29 cellular contexts compared by ENCODE assay signal in genomic region chr2:173830169-173830568, GRCh38.
A peak's percentile ranks its signal among the peaks of the same experiment; 100 is the strongest.
DNase-seq lines count a peak whose midpoint lies in the region; ATAC-seq, FAIRE-seq and TF ChIP-seq lines count a peak whose summit lies in the region.
"Had no signal": no experiment of that assay in that cellular context is flagged by ENCODE, and none has a peak within 500 bp of the region (broad histone marks: within the 10 kb centered on the region; RNA-seq: fewer than 3 reads in every experiment).

No MANE protein-coding gene starts in this region.

- H3K4me3 ChIP-seq in HepG2 (replicated peaks in 1 of 3; ENCODE audit: insufficient read depth in 1 of 3, low read depth in 2 of 3, low read length in 3 of 3), result no peak overlapping the region
- no peak overlapping the region for H3K4me3 ChIP-seq in right lobe of liver
- no peak overlapping the region for H3K4me3 ChIP-seq in fibroblast of the aortic adventitia (ENCODE audit: low read depth, low read length)
- no peak overlapping the region for H3K4me3 ChIP-seq in mucosa of descending colon
- H3K4me3 ChIP-seq in OCI-LY7 (ENCODE audit: low read depth, low read length, poor library complexity, severe bottlenecking), result no peak overlapping the region
- H3K4me3 ChIP-seq: esophagus squamous epithelium, heart left ventricle, PC-9, psoas muscle, thyroid gland had no signal

- H3K4me2 ChIP-seq in HepG2 (ENCODE audit: low read depth, low read length) (no peak overlapping the region), OCI-LY7 (ENCODE audit: low read length) (no peak overlapping the region)
- H3K4me2 ChIP-seq: PC-9 had no signal

- H3K9me2 ChIP-seq in OCI-LY7 (ENCODE audit: insufficient read depth, low read length), result no peaks in the 10 kb centered on the region

- BruUV-seq in HepG2 (replicated peaks; lab: Mats Ljungman, UMichigan) (no TSS peak), OCI-LY7 (replicated peaks; lab: Mats Ljungman, UMichigan) (no TSS peak)

- H4K20me1 ChIP-seq in HepG2 (ENCODE audit: insufficient read depth, low read length) (no peaks in the 10 kb centered on the region), OCI-LY7 (ENCODE audit: insufficient read depth, low read length) (no peaks in the 10 kb centered on the region)

- H3K27ac ChIP-seq in HepG2 (ENCODE audit: extremely low read length, insufficient read depth, low read length), result no peak overlapping the region
- H3K27ac ChIP-seq in right lobe of liver, result no peak overlapping the region
- no peak overlapping the region for H3K27ac ChIP-seq in OCI-LY7 (ENCODE audit: low read depth, low read length, poor library complexity, severe bottlenecking)
- H3K27ac ChIP-seq: PC-9, psoas muscle, thyroid gland had no signal

- intact Hi-C loops in HepG2 (cut with micrococcal nuclease; ENCODE audit: unreplicated experiment), result no loop called here
- intact Hi-C loops in right lobe of liver (cut with DNase I), result no loop called here
- intact Hi-C loops in mucosa of descending colon (cut with DNase I, micrococcal nuclease), result no loop called here
- intact Hi-C loops in OCI-LY7 (cut with micrococcal nuclease; ENCODE audit: unreplicated experiment), result no loop called here

- H3K4me1 ChIP-seq in HepG2 (ENCODE audit: insufficient read depth, low read length), result no peaks in the 10 kb centered on the region
- H3K4me1 ChIP-seq in right lobe of liver, result no peaks in the 10 kb centered on the region
- peaks cover 19% of the 10 kb centered on the region for H3K4me1 ChIP-seq in mucosa of descending colon (ENCODE audit: low read depth)
- H3K4me1 ChIP-seq in OCI-LY7 (ENCODE audit: insufficient read depth, low read length, poor library complexity, severe bottlenecking), result no peaks in the 10 kb centered on the region
- H3K4me1 ChIP-seq: BE2C, psoas muscle had no signal

- H3K79me2 ChIP-seq in HepG2 (ENCODE audit: insufficient read depth, low read length) (no peaks in the 10 kb centered on the region), OCI-LY7 (ENCODE audit: insufficient read depth, low read depth, low read length) (no peaks in the 10 kb centered on the region)

- TF ChIP-seq EP300 in HepG2 (IDR thresholded peaks at IDR 0.05; ENCODE audit: low read depth in 2 of 2, low read length in 2 of 2), result no peak
- TF ChIP-seq EP300 in HepG2 (CRISPR knock-in tag; IDR thresholded peaks at IDR 0.05; ENCODE audit: borderline replicate concordance), result no peak

- POLR2A ChIA-PET in HepG2 (lab: Yijun Ruan, JAX) (no interaction called here), OCI-LY7 (lab: Charles Lee) (no interaction called here)

- peaks cover 2 to 78% of the 10 kb centered on the region in 2 experiments; a peak in 4 of 5 replicates for H3K27me3 ChIP-seq in HepG2 (ENCODE audit: control insufficient read depth in 1 of 2, insufficient read depth in 2 of 2, low read length in 2 of 2)
- H3K27me3 ChIP-seq in right lobe of liver, result no peaks in the 10 kb centered on the region
- H3K27me3 ChIP-seq: esophagus squamous epithelium, thyroid gland had no signal

- CTCF ChIA-PET in HepG2 (lab: Yijun Ruan, JAX; ENCODE audit: low intra/inter-chr PET ratio, low total read pairs) (no interaction called here), OCI-LY7 (lab: Charles Lee; ENCODE audit: unreplicated experiment) (no interaction called here)

- no peaks in the 10 kb centered on the region for H3K9me3 ChIP-seq in HepG2 (ENCODE audit: low read length)
- H3K9me3 ChIP-seq in right lobe of liver, result no peaks in the 10 kb centered on the region
- H3K9me3 ChIP-seq in mucosa of descending colon, result no peaks in the 10 kb centered on the region
- no peaks in the 10 kb centered on the region for H3K9me3 ChIP-seq in OCI-LY7 (ENCODE audit: low read length)
- H3K9me3 ChIP-seq: BE2C, esophagus squamous epithelium, heart left ventricle, psoas muscle, thyroid gland had no signal

- TF ChIP-seq POLR2A in HepG2 (IDR thresholded peaks at IDR 0.05; ENCODE audit: insufficient read depth in 1 of 2, low read depth in 2 of 2, low read length in 2 of 2) (no peak), right lobe of liver (IDR thresholded peaks at IDR 0.05) (no peak)

- in situ Hi-C loops in HepG2 (cut with HindIII; ENCODE audit: extremely low pct_ligation_motif_present, low pct_unique_long_range_greater_than_20kb), result no loop called here

- DNase-seq in HepG2 (ENCODE audit: low spot score) (no peak), right lobe of liver (no peak), fibroblast of the aortic adventitia (ENCODE audit: low read depth) (peak; percentile 54), mucosa of descending colon (no peak), GOT3 (lab: John Stamatoyannopoulos, UW) (no peak), OCI-LY7 (ENCODE audit: low spot score) (no peak)
- DNase-seq: activated CD4-positive, alpha-beta T cell treated with anti-CD3 and anti-CD28 coated beads for 36 hours; activated effector memory CD4-positive, alpha-beta T cell treated with Interleukin-2 at 50 U/mL for 16 hours; activated T-cell treated with anti-CD3 and anti-CD28 coated beads for 4 hours; BE2C; esophagus squamous epithelium; heart left ventricle; HFFc6; NCI-H1092 treated with DMSO at 0.1 percent for 48 hours; NCI-H1930; NCI-H526; NK-92 treated with Interleukin-12 subunit alpha and Interleukin-12 subunit beta, amount 100 ng/mL, for 24 hours; PC-9; psoas muscle; SHP77; small intestine; stimulated activated naive CD8-positive, alpha-beta T cell treated with anti-CD3 and anti-CD28 coated beads, Interleukin-15, amount 100 ng/mL, for 72 hours; thyroid gland had no signal

- no peak for TF ChIP-seq RAD21 in HepG2 (CRISPR knock-in tag; IDR thresholded peaks at IDR 0.05)

- TF ChIP-seq CTCF in HepG2 (CRISPR knock-in tag; IDR thresholded peaks at IDR 0.05) (no peak), right lobe of liver (IDR thresholded peaks at IDR 0.05) (no peak), fibroblast of the aortic adventitia (IDR thresholded peaks at IDR 0.05; ENCODE audit: insufficient read depth, low read length) (no peak), mucosa of descending colon (IDR thresholded peaks at IDR 0.05) (no peak), OCI-LY7 (conservative IDR thresholded peaks at IDR 0.05; ENCODE audit: low read length) (no peak)

- FAIRE-seq in HepG2 (lab: Jason Lieb, UNC), result no peak
- FAIRE-seq: A204.1, astrocyte, G401.6, GM19239, small intestine had no signal

- ATAC-seq in HepG2, result no peak
- ATAC-seq in right lobe of liver, result no peak
- ATAC-seq in mucosa of descending colon, result peak; percentile 5
- ATAC-seq in HG03442 (IDR thresholded peaks at IDR 0.05; ENCODE audit: unreplicated experiment), result no peak
- no peak for ATAC-seq in HG02981 (IDR thresholded peaks at IDR 0.05; ENCODE audit: unreplicated experiment)
- ATAC-seq: activated CD4-positive, alpha-beta T cell treated with anti-CD3 and anti-CD28 coated beads for 36 hours; stimulated activated naive CD8-positive, alpha-beta T cell treated with anti-CD3 and anti-CD28 coated beads, Interleukin-15, amount 100 ng/mL, for 72 hours had no signal

- no peaks in the 10 kb centered on the region for H3K36me3 ChIP-seq in HepG2 (replicated peaks in 1 of 2; ENCODE audit: control insufficient read depth in 1 of 2, insufficient read depth in 2 of 2, low read length in 2 of 2)
- no peaks in the 10 kb centered on the region for H3K36me3 ChIP-seq in right lobe of liver
- no peaks in the 10 kb centered on the region for H3K36me3 ChIP-seq in mucosa of descending colon (ENCODE audit: low read depth)
- no peaks in the 10 kb centered on the region for H3K36me3 ChIP-seq in OCI-LY7 (ENCODE audit: insufficient read depth, low read length)
- H3K36me3 ChIP-seq: BE2C, esophagus squamous epithelium, heart left ventricle, thyroid gland had no signal

- WGBS in HepG2 (ENCODE audit: low lambda C conversion rate), result 3% methylated on average over 4 of the region's 4 CpGs
- WGBS in right lobe of liver (ENCODE audit: insufficient coverage, low coverage, low lambda C conversion rate, missing lambda C conversion rate), result 80% methylated on average over 4 of the region's 4 CpGs

- H2AFZ ChIP-seq in HepG2 (ENCODE audit: low read length) (no peak overlapping the region), OCI-LY7 (ENCODE audit: low read length) (no peak overlapping the region)
- H2AFZ ChIP-seq: PC-9 had no signal

- no peak overlapping the region for H3K9ac ChIP-seq in HepG2 (ENCODE audit: insufficient read depth, low read depth, low read length)

TF ChIP-seq in HepG2, 621 proteins besides CTCF, POLR2A, EP300 and RAD21:
- peak; percentile 77 for TF ChIP-seq CEBPB (IDR thresholded peaks at IDR 0.05; ENCODE audit: borderline replicate concordance, low read depth, low read length)
- TF ChIP-seq TFDP2 (CRISPR knock-in tag; IDR thresholded peaks at IDR 0.05), result no peak
